Comparison of ENCODE assay signal across 26 cellular contexts in genomic region chr7:112083776-112084175, GRCh38.
DNase-seq lines count a peak whose midpoint lies in the region; ATAC-seq and TF ChIP-seq lines count a peak whose summit lies in the region.
"Had no signal": no experiment of that assay in that cellular context is flagged by ENCODE, and none has a peak within 500 bp of the region (broad histone marks: within the 10 kb centered on the region; RNA-seq: fewer than 3 reads in every experiment).

No MANE protein-coding gene starts in this region.

- no peak overlapping the region for H4K8ac ChIP-seq in mesendoderm (ENCODE audit: low read depth, low read length)

- H3K4ac ChIP-seq in mesendoderm (ENCODE audit: low read depth, low read length), result no peak overlapping the region

- H3K27me3 ChIP-seq in GM23338 (ENCODE audit: insufficient read depth), result no peaks in the 10 kb centered on the region
- no peaks in the 10 kb centered on the region for H3K27me3 ChIP-seq in brain microvascular endothelial cell (replicated peaks)
- no peaks in the 10 kb centered on the region for H3K27me3 ChIP-seq in mesendoderm (ENCODE audit: insufficient read depth, low read length, poor library complexity)
- no peaks in the 10 kb centered on the region for H3K27me3 ChIP-seq in thymus (ENCODE audit: control insufficient read depth, insufficient read depth)
- no peaks in the 10 kb centered on the region for H3K27me3 ChIP-seq in mammary epithelial cell (ENCODE audit: insufficient read depth, low read length)
- H3K27me3 ChIP-seq: cardiac muscle cell, transverse colon had no signal

- H2AFZ ChIP-seq in GM23338 (no peak overlapping the region), mammary epithelial cell (ENCODE audit: low read depth, low read length) (no peak overlapping the region)

- intact Hi-C loops in mammary epithelial cell (cut with micrococcal nuclease), result no loop called here

- no peaks in the 10 kb centered on the region for H3F3A ChIP-seq in GM23338 (replicated peaks; ENCODE audit: low read depth)

- H3K79me1 ChIP-seq in mesendoderm (ENCODE audit: low read length), result peaks cover 13% of the 10 kb centered on the region

- BruUV-seq in mammary epithelial cell (replicated peaks; lab: Mats Ljungman, UMichigan), result no TSS peak

- H3K4me3 Mint-ChIP-seq in GM23338, result no peak overlapping the region
- H3K4me3 Mint-ChIP-seq: activated CD4-positive, alpha-beta T cell treated with anti-CD3 and anti-CD28 coated beads, Interleukin-2, amount 10 ng/mL, durations not matched to agents 7 days and 5 days; activated naive CD4-positive, alpha-beta T cell treated with anti-CD3 and anti-CD28 coated beads, Interleukin-2, amount 10 ng/mL, durations not matched to agents 7 days and 5 days; activated T-helper 1 cell treated with anti-CD3 and anti-CD28 coated beads, Interleukin-12 subunit alpha, Interleukin-12 subunit beta, Interleukin-2, Interleukin-4 antibody, amounts not matched to agents 30 ng/mL and 10 ng/mL and 1 ng/mL, durations not matched to agents 14 hours and 24 hours and 36 hours; H9 had no signal

- H2BK5ac ChIP-seq in mesendoderm (ENCODE audit: low read length), result no peak overlapping the region

- in situ Hi-C loops in brain microvascular endothelial cell (cut with HindIII; ENCODE audit: low pct_ligation_motif_present, low sequenced_read_pairs), result no loop called here
- in situ Hi-C loops in mammary epithelial cell (cut with MboI; ENCODE audit: low sequenced_read_pairs in 2 of 2), result no loop called here

- CTCF ChIA-PET in mammary epithelial cell (lab: Charles Lee; ENCODE audit: low non-redundant PET), result no interaction called here

- H3K23ac ChIP-seq in mesendoderm (ENCODE audit: low read length), result no peak overlapping the region

- H3K56ac ChIP-seq in mesendoderm (ENCODE audit: low read length), result peak overlapping the region; percentile 9

- H3K9ac ChIP-seq in mesendoderm (ENCODE audit: low read length) (no peak overlapping the region), mammary epithelial cell (ENCODE audit: insufficient read depth, low read length) (no peak overlapping the region)

- H4K20me1 ChIP-seq in GM23338 (replicated peaks; ENCODE audit: insufficient read depth) (no peaks in the 10 kb centered on the region), mammary epithelial cell (ENCODE audit: insufficient read depth, low read length) (no peaks in the 10 kb centered on the region)

- peaks cover 44% of the 10 kb centered on the region for H3K4me1 Mint-ChIP-seq in GM23338

- H3K4me3 ChIP-seq in GM23338 (no peak overlapping the region), brain microvascular endothelial cell (ENCODE audit: low read depth, low read length) (no peak overlapping the region), mesendoderm (ENCODE audit: low read length) (no peak overlapping the region), thymus (ENCODE audit: low read length) (no peak overlapping the region), mammary epithelial cell (replicated peaks in 1 of 3; ENCODE audit: insufficient read depth in 1 of 3, low read depth in 2 of 3, low read length in 3 of 3) (no peak overlapping the region)
- H3K4me3 ChIP-seq: cardiac muscle cell, transverse colon had no signal

- DNase-seq in GM23338 (ENCODE audit: low spot score), result no peak
- no peak for DNase-seq in brain microvascular endothelial cell
- DNase-seq in mesendoderm, result peak; percentile 43
- DNase-seq in NCI-H82 (lab: John Stamatoyannopoulos, UW), result no peak
- DNase-seq in kidney tubule cell (ENCODE audit: low spot score), result no peak
- DNase-seq in mammary epithelial cell, result no peak
- DNase-seq: activated CD4-positive, alpha-beta T cell treated with anti-CD3 and anti-CD28 coated beads, Interleukin-2, amount 10 ng/mL, durations not matched to agents 7 days and 5 days; activated naive CD4-positive, alpha-beta T cell treated with anti-CD3 and anti-CD28 coated beads, Interleukin-2, amount 10 ng/mL, durations not matched to agents 7 days and 5 days; amygdala; DMS53; GF-D8; H9; Kasumi-1; NCI-H1048; NCI-H1930; NCI-H345; NCI-H748 treated with DMSO at 0.1 percent for 48 hours; stimulated activated CD4-positive, alpha-beta T cell treated with anti-CD3 and anti-CD28 coated beads, Interleukin-12 subunit alpha, Interleukin-12 subunit beta, amount 100 ng/mL, for 4 hours; stimulated activated CD4-positive, alpha-beta T cell treated with anti-CD3 and anti-CD28 coated beads, Interleukin-4, amount 100 ng/mL, for 4 hours; stimulated activated naive CD4-positive, alpha-beta T cell; T-helper 2 cell; transverse colon had no signal

- H3K27me3 Mint-ChIP-seq in GM23338 (ENCODE audit: insufficient read depth, low read depth, poor library complexity), result no peaks in the 10 kb centered on the region

- H4K5ac ChIP-seq in mesendoderm (ENCODE audit: low read length), result no peak overlapping the region

- dilution Hi-C loops in mammary epithelial cell (cut with HindIII; ENCODE audit: low sequenced_read_pairs), result no loop called here

- peak overlapping the region; percentile 42; the same call in 1 of the 2 replicates for H3K27ac Mint-ChIP-seq in GM23338
- H3K27ac Mint-ChIP-seq: activated CD4-positive, alpha-beta T cell treated with anti-CD3 and anti-CD28 coated beads, Interleukin-2, amount 10 ng/mL, durations not matched to agents 7 days and 5 days; activated naive CD4-positive, alpha-beta T cell treated with anti-CD3 and anti-CD28 coated beads, Interleukin-2, amount 10 ng/mL, durations not matched to agents 7 days and 5 days; activated T-helper 1 cell treated with anti-CD3 and anti-CD28 coated beads, Interleukin-12 subunit alpha, Interleukin-12 subunit beta, Interleukin-2, Interleukin-4 antibody, amounts not matched to agents 30 ng/mL and 10 ng/mL and 1 ng/mL, durations not matched to agents 14 hours and 24 hours and 36 hours had no signal

- H3K4me2 ChIP-seq in GM23338 (no peak overlapping the region), mesendoderm (ENCODE audit: low read length) (no peak overlapping the region), mammary epithelial cell (ENCODE audit: insufficient read depth, low read depth, low read length) (no peak overlapping the region)

- no peaks in the 10 kb centered on the region for H3K36me3 Mint-ChIP-seq in GM23338 (ENCODE audit: low read depth)
- H3K36me3 Mint-ChIP-seq: activated naive CD4-positive, alpha-beta T cell treated with anti-CD3 and anti-CD28 coated beads, Interleukin-2, amount 10 ng/mL, durations not matched to agents 7 days and 5 days had no signal

- H3K79me2 ChIP-seq in GM23338 (replicated peaks; ENCODE audit: insufficient read depth) (peaks cover 11% of the 10 kb centered on the region; the same call in 1 of the 2 replicates), mesendoderm (ENCODE audit: control insufficient read depth, insufficient read depth, low read length) (peaks cover 12% of the 10 kb centered on the region), mammary epithelial cell (ENCODE audit: insufficient read depth, low read length) (peaks cover 17% of the 10 kb centered on the region)

- no peak for ATAC-seq in GM23338
- ATAC-seq: SK-N-SH treated with all-trans-retinoic acid at 6 μM for 48 hours had no signal

- H3K9me2 ChIP-seq in GM23338 (ENCODE audit: insufficient read depth), result no peaks in the 10 kb centered on the region

- H3K9me3 Mint-ChIP-seq in GM23338, result no peaks in the 10 kb centered on the region
- H3K9me3 Mint-ChIP-seq: activated CD4-positive, alpha-beta T cell treated with anti-CD3 and anti-CD28 coated beads, Interleukin-2, amount 10 ng/mL, durations not matched to agents 7 days and 5 days; activated naive CD4-positive, alpha-beta T cell treated with anti-CD3 and anti-CD28 coated beads, Interleukin-2, amount 10 ng/mL, durations not matched to agents 7 days and 5 days; activated T-helper 1 cell treated with anti-CD3 and anti-CD28 coated beads, Interleukin-12 subunit alpha, Interleukin-12 subunit beta, Interleukin-2, Interleukin-4 antibody, amounts not matched to agents 30 ng/mL and 10 ng/mL and 1 ng/mL, durations not matched to agents 14 hours and 24 hours and 36 hours; H9 had no signal

- H2AK5ac ChIP-seq in mesendoderm (ENCODE audit: low read length), result no peak overlapping the region

- H3K27ac ChIP-seq in GM23338 (ENCODE audit: low read depth) (no peak overlapping the region), brain microvascular endothelial cell (peak overlapping the region; percentile 95), mesendoderm (ENCODE audit: low read depth, low read length) (no peak overlapping the region), thymus (ENCODE audit: low read depth) (peak overlapping the region; percentile 43), mammary epithelial cell (ENCODE audit: insufficient read depth, low read depth, low read length) (no peak overlapping the region)
- H3K27ac ChIP-seq: cardiac muscle cell, transverse colon had no signal

- H3K4me1 ChIP-seq in GM23338 (ENCODE audit: insufficient read depth), result peaks cover 20% of the 10 kb centered on the region
- H3K4me1 ChIP-seq in mesendoderm (ENCODE audit: control insufficient read depth, low read depth, low read length), result peaks cover 9% of the 10 kb centered on the region
- H3K4me1 ChIP-seq in thymus (ENCODE audit: control insufficient read depth, insufficient read depth, low read length), result no peaks in the 10 kb centered on the region
- peaks cover 24% of the 10 kb centered on the region for H3K4me1 ChIP-seq in mammary epithelial cell (ENCODE audit: insufficient read depth, low read length)

- H3K36me3 ChIP-seq in GM23338 (ENCODE audit: insufficient read depth) (no peaks in the 10 kb centered on the region), brain microvascular endothelial cell (replicated peaks) (no peaks in the 10 kb centered on the region), mesendoderm (ENCODE audit: control insufficient read depth, insufficient read depth, low read length) (no peaks in the 10 kb centered on the region), thymus (ENCODE audit: control insufficient read depth, insufficient read depth) (no peaks in the 10 kb centered on the region), mammary epithelial cell (ENCODE audit: insufficient read depth, low read length) (no peaks in the 10 kb centered on the region)
- H3K36me3 ChIP-seq: cardiac muscle cell, transverse colon had no signal

- H2BK15ac ChIP-seq in mesendoderm (replicated peaks; ENCODE audit: low read depth), result no peak overlapping the region

- H2BK120ac ChIP-seq in mesendoderm (ENCODE audit: low read depth, low read length), result no peak overlapping the region

- TF ChIP-seq CTCF in GM23338 (conservative IDR thresholded peaks at IDR 0.05; ENCODE audit: low read depth in 2 of 2) (no peak), brain microvascular endothelial cell (IDR thresholded peaks at IDR 0.05; ENCODE audit: low read depth, low read length, missing control alignments) (no peak), mammary epithelial cell (conservative IDR thresholded peaks at IDR 0.05 in 1 of 2, IDR thresholded peaks at IDR 0.05 in 1 of 2; ENCODE audit: extremely low read depth in 1 of 2, insufficient read depth in 1 of 2, low read depth in 1 of 2, low read length in 2 of 2) (no peak)

- WGBS in mesendoderm (ENCODE audit: extremely low coverage, insufficient coverage, low lambda C conversion rate), result no CpG with 5 or more reads among the region's 6 CpGs
- WGBS in thymus, result 98% methylated on average over 6 of the region's 6 CpGs
- WGBS in mammary epithelial cell (ENCODE audit: low coverage, missing lambda C conversion rate), result 97% methylated on average over 6 of the region's 6 CpGs

- H3K18ac ChIP-seq in mesendoderm (ENCODE audit: low read length), result no peak overlapping the region

- no peaks in the 10 kb centered on the region for H3K9me3 ChIP-seq in thymus (ENCODE audit: control insufficient read depth)
- H3K9me3 ChIP-seq in mammary epithelial cell (replicated peaks; ENCODE audit: insufficient read depth, low read length), result no peaks in the 10 kb centered on the region
- H3K9me3 ChIP-seq: transverse colon had no signal

Comparison
In these comparisons a context has a peak if more than half of its experiments do, and no peak if none do; other contexts are left out.
1. H3K27ac ChIP-seq: peak in brain microvascular endothelial cell (single experiment) and thymus (single experiment); none in GM23338 (single experiment), mesendoderm (single experiment) and mammary epithelial cell (single experiment).